In the genomic region with DNA sequence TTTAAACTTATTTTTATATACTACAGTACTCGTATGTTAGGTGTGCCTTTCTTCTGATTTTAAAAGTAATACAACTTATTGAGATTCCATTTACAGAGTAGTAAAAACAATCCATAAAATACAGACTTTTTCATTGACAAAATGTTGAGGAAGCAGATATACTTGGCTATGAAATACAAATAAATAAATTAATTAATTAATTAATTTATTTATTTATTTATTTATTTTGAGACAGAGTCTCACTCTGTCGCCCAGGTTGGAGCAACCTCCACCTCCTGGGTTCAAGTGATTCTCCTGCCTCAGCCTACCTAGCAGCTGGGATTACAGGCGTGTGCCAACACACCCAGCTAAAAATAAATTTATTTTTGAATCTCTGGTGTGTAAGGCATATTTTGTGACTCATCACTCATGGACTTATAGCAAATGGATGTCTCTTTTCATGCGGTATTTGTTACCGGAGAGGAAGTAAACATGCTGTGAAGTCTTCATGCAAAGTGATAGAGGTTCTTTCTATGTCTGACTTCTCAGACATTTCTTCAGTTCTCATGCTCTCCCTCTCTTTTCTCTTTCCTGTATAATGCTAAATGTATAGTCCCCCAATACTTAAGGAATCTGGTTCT, we compare ENCODE assay signal across 27 cellular contexts.
"Had no signal": no experiment of that assay in that cellular context is flagged by ENCODE, and none has a peak within 500 bp of the region (broad histone marks: within the 10 kb centered on the region; RNA-seq: fewer than 3 reads in every experiment).

No MANE protein-coding gene starts in this region.

- H3K4me1 Mint-ChIP-seq: activated CD4-positive, alpha-beta T cell treated with anti-CD3 and anti-CD28 coated beads for 36 hours; activated T-helper 17 cell treated with anti-CD3 and anti-CD28 coated beads, Interleukin-2, amount 50 U/mL, for 72 hours; immature natural killer cell; mesothelial cell of epicardium; naive thymus-derived CD8-positive, alpha-beta T cell; neural progenitor cell; stimulated activated naive B cell treated with anti-CD40 and anti-IgM and Interleukin-4, amounts not matched to agents 10 μg/mL and 1 μg/mL and 100 μg/mL, for 72 hours had no signal

- H3K9me3 Mint-ChIP-seq: activated B cell treated with CpG ODN at 0.5 μM for 24 hours; activated naive CD4-positive, alpha-beta T cell treated with anti-CD3 and anti-CD28 coated beads, Interleukin-2, amount 50 U/mL, for 72 hours; activated T-cell treated with anti-CD3 and anti-CD28 coated beads, Interleukin-2, amount 50 U/mL, for 24 hours; activated T-helper 17 cell treated with anti-CD3 and anti-CD28 coated beads, Interleukin-2, amount 50 U/mL, for 72 hours; immature natural killer cell; mesothelial cell of epicardium; naive thymus-derived CD8-positive, alpha-beta T cell; neural progenitor cell; stimulated activated naive B cell treated with anti-CD40 and anti-IgM and Interleukin-4, amounts not matched to agents 10 μg/mL and 1 μg/mL and 100 μg/mL, for 72 hours; type B pancreatic cell had no signal

- H3K36me3 Mint-ChIP-seq: activated naive CD4-positive, alpha-beta T cell treated with anti-CD3 and anti-CD28 coated beads, Interleukin-2, amount 50 U/mL, for 72 hours; immature natural killer cell; mesothelial cell of epicardium; naive thymus-derived CD8-positive, alpha-beta T cell; neural progenitor cell; stimulated activated naive B cell treated with anti-CD40 and anti-IgM and Interleukin-4, amounts not matched to agents 10 μg/mL and 1 μg/mL and 100 μg/mL, for 72 hours; type B pancreatic cell had no signal

- H3K27ac Mint-ChIP-seq: activated B cell treated with CpG ODN at 0.5 μM for 24 hours; activated CD4-positive, alpha-beta T cell treated with anti-CD3 and anti-CD28 coated beads for 36 hours; activated naive CD4-positive, alpha-beta T cell treated with anti-CD3 and anti-CD28 coated beads, Interleukin-2, amount 50 U/mL, for 72 hours; activated T-cell treated with anti-CD3 and anti-CD28 coated beads, Interleukin-2, amount 50 U/mL, for 24 hours; activated T-helper 17 cell treated with anti-CD3 and anti-CD28 coated beads, Interleukin-2, amount 50 U/mL, for 72 hours; immature natural killer cell; mesothelial cell of epicardium; naive thymus-derived CD8-positive, alpha-beta T cell; neural progenitor cell; stimulated activated naive B cell treated with anti-CD40 and anti-IgM and Interleukin-4, amounts not matched to agents 10 μg/mL and 1 μg/mL and 100 μg/mL, for 72 hours; type B pancreatic cell had no signal

- H3K36me3 ChIP-seq: brain microvascular endothelial cell, left ventricle myocardium inferior, neural progenitor cell, sigmoid colon, vagina had no signal

- H3K4me3 ChIP-seq: coronary artery, left ventricle myocardium inferior, neural progenitor cell, sigmoid colon, smooth muscle cell, testis, vagina had no signal

- H2AFZ ChIP-seq: neural progenitor cell had no signal

- H3K4me2 ChIP-seq: neural progenitor cell, smooth muscle cell had no signal

- DNase-seq: activated B cell treated with CpG ODN at 0.5 μM for 24 hours; activated CD4-positive, alpha-beta T cell treated with anti-CD3 and anti-CD28 coated beads for 36 hours; activated CD4-positive, alpha-beta T cell treated with anti-CD3 and anti-CD28 coated beads, Interleukin-2, amount 50 U/mL, for 4 hours; activated CD8-positive, alpha-beta memory T cell treated with anti-CD3 and anti-CD28 coated beads for 24 hours; activated CD8-positive, alpha-beta memory T cell treated with anti-CD3 and anti-CD28 coated beads, Interleukin-2, amount 50 U/mL, for 4 hours; activated T-cell treated with anti-CD3 and anti-CD28 coated beads, Interleukin-2, amount 50 U/mL, for 24 hours; aorta; brain microvascular endothelial cell; foreskin fibroblast; immature natural killer cell; left ventricle myocardium inferior; mammary epithelial cell; naive thymus-derived CD8-positive, alpha-beta T cell; retina; sigmoid colon; stimulated activated CD4-positive, alpha-beta T cell treated with anti-CD3 and anti-CD28 coated beads, Interleukin-15, amount 100 ng/mL, for 24 hours; stimulated activated naive B cell treated with anti-CD40 and anti-IgM and Interleukin-4, amounts not matched to agents 10 μg/mL and 1 μg/mL and 100 μg/mL, for 72 hours; T1000; testis had no signal

- H3K4me1 ChIP-seq: left ventricle myocardium inferior, neural progenitor cell, sigmoid colon, testis, vagina had no signal

- H3K9me3 ChIP-seq: left ventricle myocardium inferior, sigmoid colon, testis, vagina had no signal

- H3K4me3 Mint-ChIP-seq: activated B cell treated with CpG ODN at 0.5 μM for 24 hours; activated CD4-positive, alpha-beta T cell treated with anti-CD3 and anti-CD28 coated beads for 36 hours; activated T-cell treated with anti-CD3 and anti-CD28 coated beads, Interleukin-2, amount 50 U/mL, for 24 hours; activated T-helper 17 cell treated with anti-CD3 and anti-CD28 coated beads, Interleukin-2, amount 50 U/mL, for 72 hours; immature natural killer cell; mesothelial cell of epicardium; naive thymus-derived CD8-positive, alpha-beta T cell; neural progenitor cell; stimulated activated naive B cell treated with anti-CD40 and anti-IgM and Interleukin-4, amounts not matched to agents 10 μg/mL and 1 μg/mL and 100 μg/mL, for 72 hours; type B pancreatic cell had no signal

- H3K27ac ChIP-seq: brain microvascular endothelial cell, coronary artery, left ventricle myocardium inferior, neural progenitor cell, sigmoid colon, testis, vagina had no signal

- H3K27me3 ChIP-seq: brain microvascular endothelial cell, neural progenitor cell, sigmoid colon, testis, vagina had no signal

- H3K27me3 Mint-ChIP-seq: activated B cell treated with CpG ODN at 0.5 μM for 24 hours; activated CD4-positive, alpha-beta T cell treated with anti-CD3 and anti-CD28 coated beads for 36 hours; activated T-cell treated with anti-CD3 and anti-CD28 coated beads, Interleukin-2, amount 50 U/mL, for 24 hours; activated T-helper 17 cell treated with anti-CD3 and anti-CD28 coated beads, Interleukin-2, amount 50 U/mL, for 72 hours; naive thymus-derived CD8-positive, alpha-beta T cell; type B pancreatic cell had no signal

- ATAC-seq: activated CD4-positive, alpha-beta T cell treated with anti-CD3 and anti-CD28 coated beads for 36 hours; activated naive CD4-positive, alpha-beta T cell treated with anti-CD3 and anti-CD28 coated beads, Interleukin-2, amount 50 U/mL, for 72 hours; activated T-helper 17 cell treated with anti-CD3 and anti-CD28 coated beads, Interleukin-2, amount 50 U/mL, for 72 hours; naive thymus-derived CD8-positive, alpha-beta T cell; stimulated activated naive B cell treated with anti-CD40 and anti-IgM and Interleukin-4, amounts not matched to agents 10 μg/mL and 1 μg/mL and 100 μg/mL, for 72 hours had no signal
